In the genomic region with DNA sequence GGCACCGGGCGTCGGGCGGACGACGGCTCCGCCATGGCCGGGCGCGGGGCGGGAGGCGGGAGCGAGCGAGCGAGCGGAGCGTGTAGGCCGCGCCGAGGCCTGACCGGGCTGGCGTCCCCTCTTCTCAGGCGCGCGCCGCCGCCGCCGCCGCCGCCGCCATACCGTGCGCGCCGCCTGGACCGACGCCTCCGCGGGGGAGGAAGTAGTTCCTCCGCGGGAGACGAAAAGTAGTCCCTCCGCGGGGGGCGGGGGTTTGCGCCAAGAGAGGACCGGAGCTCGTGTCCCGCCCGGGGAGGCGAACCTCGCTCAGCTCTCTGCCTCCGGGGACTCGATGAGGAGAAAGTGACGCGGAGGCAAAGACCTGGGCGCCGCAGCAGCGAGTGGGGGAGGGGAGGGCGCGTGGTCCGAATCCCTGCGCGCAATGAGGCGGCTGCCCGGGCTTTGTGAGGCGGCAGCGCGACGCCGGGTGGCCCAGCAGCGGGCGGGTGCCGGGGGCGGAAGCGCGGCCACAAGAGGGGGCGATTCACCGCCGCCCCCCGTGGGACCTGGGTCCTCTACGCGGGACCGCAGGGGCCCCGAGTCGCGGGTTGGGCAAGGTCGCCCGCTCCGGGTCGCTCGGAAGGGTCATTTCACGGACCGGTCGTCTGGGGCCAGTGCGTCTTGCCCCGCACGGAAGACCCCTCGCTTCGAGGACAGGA, we compare ENCODE assay signal across 8 cellular contexts. TPM values are rescaled to one million over a fixed set of nuclear protein-coding genes. Genes with fewer than 3 reads are reported as not detected.
DNase-seq lines count a peak whose midpoint lies in the region; ATAC-seq lines count a peak whose summit lies in the region.

A gene (minus strand): TSS at position 176 of the 698 bp plus-strand sequence. CDS start 141 bp downstream, at position 35.

- H3K36me3 Mint-ChIP-seq in activated naive CD4-positive, alpha-beta T cell treated with anti-CD3 and anti-CD28 coated beads for 36 hours (ENCODE audit: low read depth) = peaks cover 21% of the 10 kb centered on the region

- peak; percentile 50 for ATAC-seq in GM21825 (IDR thresholded peaks at IDR 0.05; ENCODE audit: unreplicated experiment)

- DNase-seq in EH (ENCODE audit: low read depth) (peak; percentile 81), LoVo (ENCODE audit: low spot score) (peak; percentile 85), SK-N-DZ (ENCODE audit: low spot score) (peak; percentile 88), globus pallidus (ENCODE audit: low spot score) (peak; percentile 80), occipital lobe (lab: John Stamatoyannopoulos, UW) (peak; percentile 71)
- DNase-seq in activated naive CD4-positive, alpha-beta T cell treated with anti-CD3 and anti-CD28 coated beads for 36 hours = peak; percentile 75

- H3K4me1 Mint-ChIP-seq in activated naive CD4-positive, alpha-beta T cell treated with anti-CD3 and anti-CD28 coated beads for 36 hours (ENCODE audit: low read depth) = peaks cover 42% of the 10 kb centered on the region

- intact Hi-C loops in activated naive CD4-positive, alpha-beta T cell treated with anti-CD3 and anti-CD28 coated beads for 36 hours (cut with micrococcal nuclease) = loop anchor here (1.0 to 10.0 kb wide), 5 partner anchors 15 to 1949 kb away; a partner anchor contains a TSS

- H3K4me3 Mint-ChIP-seq in activated naive CD4-positive, alpha-beta T cell treated with anti-CD3 and anti-CD28 coated beads for 36 hours = peak within 1 kb of the TSS; percentile 93

- H3K27me3 Mint-ChIP-seq in activated naive CD4-positive, alpha-beta T cell treated with anti-CD3 and anti-CD28 coated beads for 36 hours (ENCODE audit: low read depth) = no peaks in the 10 kb centered on the region

- CTCF ChIA-PET in activated naive CD4-positive, alpha-beta T cell treated with anti-CD3 and anti-CD28 coated beads for 36 hours (lab: Charles Lee) = interaction anchor here (0.7 to 1.4 kb wide), 3 partner anchors 26 to 74 kb away, joined by 3 read pairs; no protein-coding TSS in a partner anchor

- H3K27ac Mint-ChIP-seq in activated naive CD4-positive, alpha-beta T cell treated with anti-CD3 and anti-CD28 coated beads for 36 hours = peak within 1 kb of the TSS; percentile 97

- peak within 1 kb of the TSS; percentile 84 for H3K27ac ChIP-seq in temporal lobe (ENCODE audit: low read depth, low read length)

- H3K9me3 Mint-ChIP-seq in activated naive CD4-positive, alpha-beta T cell treated with anti-CD3 and anti-CD28 coated beads for 36 hours = no peaks in the 10 kb centered on the region

RNA-seq across cellular contexts. Expression of the gene that starts here (rescaled TPM):
- polyA plus RNA-seq in SK-N-DZ (2014; cell fraction: cytosol; rRNA removed) = 19.1 and 20.5 TPM in 2 replicates
- polyA plus RNA-seq in SK-N-DZ (2014; cell fraction: nucleus; rRNA removed) = 27.5 and 31.3 TPM in 2 replicates
- 10 to 100 TPM; 23.0 to 24.5 TPM for total RNA-seq in activated naive CD4-positive, alpha-beta T cell treated with anti-CD3 and anti-CD28 coated beads for 36 hours
- total RNA-seq in occipital lobe (377 TPM), temporal lobe (189 TPM)

Comparison
In these comparisons a context has a peak if more than half of its experiments do, and no peak if none do; other contexts are left out.
1. Peak in every context shown above with its lines: DNase-seq, ATAC-seq and H3K27ac ChIP-seq.